8 cellular contexts compared by ENCODE assay signal in genomic region chr7:106071999-106072714, GRCh38. TPM values are rescaled to one million over a fixed set of nuclear protein-coding genes. Genes with fewer than 3 reads are reported as not detected.
DNase-seq lines count a peak whose midpoint lies in the region; ATAC-seq, FAIRE-seq and TF ChIP-seq lines count a peak whose summit lies in the region.

No MANE protein-coding gene starts in this region.

- H3K27me3 ChIP-seq in HUES48 (ENCODE audit: control insufficient read depth, insufficient read depth, low read length) (no peaks in the 10 kb centered on the region), SK-N-SH (ENCODE audit: insufficient read depth) (no peaks in the 10 kb centered on the region), tibial artery (no peaks in the 10 kb centered on the region)

- H3K4me3 ChIP-seq in HUES48 (ENCODE audit: low read depth, low read length) (no peak overlapping the region), SK-N-SH (ENCODE audit: low read depth in 2 of 2, low read length in 1 of 2) (no peak overlapping the region), tibial artery (no peak overlapping the region)

- FAIRE-seq in D721Med (lab: Jason Lieb, UNC), result no peak

- intact Hi-C loops in left cardiac atrium (cut with DNase I), result no loop called here
- intact Hi-C loops in tibial artery (cut with DNase I; ENCODE audit: low total_unique reads), result no loop called here

- H3K27ac ChIP-seq in HUES48 (ENCODE audit: low read depth, low read length), result peak overlapping the region; percentile 25
- peak overlapping the region in 1 of 2 experiments; percentile 81; a peak in 2 of 4 replicates for H3K27ac ChIP-seq in SK-N-SH (ENCODE audit: low read depth in 2 of 2, low read length in 1 of 2)
- H3K27ac ChIP-seq in tibial artery, result peak overlapping the region; percentile 34 to 35

- POLR2A ChIA-PET in SK-N-SH (lab: Yijun Ruan, JAX), result interaction anchor here (1.4 to 1.5 kb wide), 4 partner anchors 11 to 79 kb away, joined by 3 to 10 read pairs (median 6); partner anchors contain the start of gene SYPL1

- no peaks in the 10 kb centered on the region for H3K79me2 ChIP-seq in SK-N-SH (ENCODE audit: insufficient read depth)

- no peak; the same call in none of the 2 replicates for TF ChIP-seq RAD21 in SK-N-SH (IDR thresholded peaks at IDR 0.05; ENCODE audit: low read length)

- no peak overlapping the region for H3K4me2 ChIP-seq in SK-N-SH

- WGBS in SK-N-SH (ENCODE audit: low lambda C conversion rate), result 42% methylated on average over 9 of the region's 9 CpGs

- ATAC-seq in left cardiac atrium (peak; percentile 17 to 29), GM18861 (IDR thresholded peaks at IDR 0.05; ENCODE audit: unreplicated experiment) (no peak)

- H3K9me3 ChIP-seq in HUES48 (ENCODE audit: control insufficient read depth, insufficient read depth, low read length), result no peaks in the 10 kb centered on the region
- no peaks in the 10 kb centered on the region for H3K9me3 ChIP-seq in SK-N-SH
- no peaks in the 10 kb centered on the region for H3K9me3 ChIP-seq in tibial artery

- H3K9ac ChIP-seq in HUES48 (ENCODE audit: low read depth, low read length), result no peak overlapping the region
- no peak overlapping the region for H3K9ac ChIP-seq in SK-N-SH

- H3K4me1 ChIP-seq in HUES48 (ENCODE audit: control insufficient read depth, insufficient read depth, low read length), result no peaks in the 10 kb centered on the region
- peaks cover 20 to 61% of the 10 kb centered on the region in 2 experiments for H3K4me1 ChIP-seq in SK-N-SH (ENCODE audit: control insufficient read depth in 1 of 2, insufficient read depth in 2 of 2, low read depth in 1 of 2, low read length in 1 of 2)
- H3K4me1 ChIP-seq in tibial artery, result peaks cover 0 to 21% (median 14%) of the 10 kb centered on the region in 4 donors

- TF ChIP-seq CTCF in SK-N-SH (IDR thresholded peaks at IDR 0.05) (no peak), tibial artery (IDR thresholded peaks at IDR 0.05) (no peak), D721Med (IDR thresholded peaks at IDR 0.05; ENCODE audit: insufficient read depth, missing control alignments) (no peak)

- no peaks in the 10 kb centered on the region for H3K9me2 ChIP-seq in SK-N-SH

- H2AFZ ChIP-seq in SK-N-SH (ENCODE audit: low read depth), result peak overlapping the region; percentile 29; the same call in 1 of the 2 replicates

- DNase-seq in DMS79 treated with DMSO at 0.1 percent for 48 hours (lab: John Stamatoyannopoulos, UW) (peak; percentile 94), SK-N-SH (peak; percentile 71), left cardiac atrium (peak; percentile 56), tibial artery (no peak), D721Med (ENCODE audit: insufficient read length, low spot score) (no peak), SIG-M5 treated with dmso at 0.1 percent for 504 hours (lab: John Stamatoyannopoulos, UW; ENCODE audit: unreplicated experiment) (no peak)

- CTCF ChIA-PET in SK-N-SH (lab: Yijun Ruan, JAX), result interaction anchor here (0.7 to 9.0 kb wide), 18 partner anchors 8 to 674 kb away, joined by 3 to 109 read pairs (median 6); partner anchors contain the start of gene SYPL1

- H4K20me1 ChIP-seq in SK-N-SH (ENCODE audit: insufficient read depth), result no peaks in the 10 kb centered on the region

- H3F3A ChIP-seq in SK-N-SH (replicated peaks; ENCODE audit: insufficient read depth), result no peaks in the 10 kb centered on the region

- H3K36me3 ChIP-seq in HUES48 (ENCODE audit: control insufficient read depth, insufficient read depth, low read length) (no peaks in the 10 kb centered on the region), SK-N-SH (replicated peaks in 1 of 2; ENCODE audit: control insufficient read depth in 1 of 2, insufficient read depth in 2 of 2, low read length in 1 of 2) (no peaks in the 10 kb centered on the region), tibial artery (no peaks in the 10 kb centered on the region)

- TF ChIP-seq EP300 in SK-N-SH (IDR thresholded peaks at IDR 0.05; ENCODE audit: borderline replicate concordance in 1 of 2, low read depth in 1 of 2, low read length in 1 of 2), result peak in 1 of 2 experiments; percentile 93; a peak in 2 of 4 replicates

TF ChIP-seq in SK-N-SH, 30 proteins besides CTCF, POLR2A, EP300 and RAD21 (continues in another document):
- no peak for TF ChIP-seq TEAD4 (IDR thresholded peaks at IDR 0.05; ENCODE audit: borderline replicate concordance, insufficient read depth)
- peak; percentile 78 for TF ChIP-seq GATA2 (CRISPR knock-in tag; IDR thresholded peaks at IDR 0.05)
- TF ChIP-seq MAX (IDR thresholded peaks at IDR 0.05; ENCODE audit: low read depth), result no peak
- TF ChIP-seq CHD2 (IDR thresholded peaks at IDR 0.05; ENCODE audit: low read length, partially characterized antibody), result peak; percentile 71
- TF ChIP-seq, protein P1, sequence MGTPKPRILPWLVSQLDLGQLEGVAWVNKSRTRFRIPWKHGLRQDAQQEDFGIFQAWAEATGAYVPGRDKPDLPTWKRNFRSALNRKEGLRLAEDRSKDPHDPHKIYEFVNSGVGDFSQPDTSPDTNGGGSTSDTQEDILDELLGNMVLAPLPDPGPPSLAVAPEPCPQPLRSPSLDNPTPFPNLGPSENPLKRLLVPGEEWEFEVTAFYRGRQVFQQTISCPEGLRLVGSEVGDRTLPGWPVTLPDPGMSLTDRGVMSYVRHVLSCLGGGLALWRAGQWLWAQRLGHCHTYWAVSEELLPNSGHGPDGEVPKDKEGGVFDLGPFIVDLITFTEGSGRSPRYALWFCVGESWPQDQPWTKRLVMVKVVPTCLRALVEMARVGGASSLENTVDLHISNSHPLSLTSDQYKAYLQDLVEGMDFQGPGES (IDR thresholded peaks at IDR 0.05; ENCODE audit: low read depth, low read length), result no peak
- no peak for TF ChIP-seq EZH2phosphoT487 (IDR thresholded peaks at IDR 0.05; ENCODE audit: borderline replicate concordance, low read depth)
- TF ChIP-seq FOXM1 (IDR thresholded peaks at IDR 0.05; ENCODE audit: low read depth), result no peak
- TF ChIP-seq, protein P2, sequence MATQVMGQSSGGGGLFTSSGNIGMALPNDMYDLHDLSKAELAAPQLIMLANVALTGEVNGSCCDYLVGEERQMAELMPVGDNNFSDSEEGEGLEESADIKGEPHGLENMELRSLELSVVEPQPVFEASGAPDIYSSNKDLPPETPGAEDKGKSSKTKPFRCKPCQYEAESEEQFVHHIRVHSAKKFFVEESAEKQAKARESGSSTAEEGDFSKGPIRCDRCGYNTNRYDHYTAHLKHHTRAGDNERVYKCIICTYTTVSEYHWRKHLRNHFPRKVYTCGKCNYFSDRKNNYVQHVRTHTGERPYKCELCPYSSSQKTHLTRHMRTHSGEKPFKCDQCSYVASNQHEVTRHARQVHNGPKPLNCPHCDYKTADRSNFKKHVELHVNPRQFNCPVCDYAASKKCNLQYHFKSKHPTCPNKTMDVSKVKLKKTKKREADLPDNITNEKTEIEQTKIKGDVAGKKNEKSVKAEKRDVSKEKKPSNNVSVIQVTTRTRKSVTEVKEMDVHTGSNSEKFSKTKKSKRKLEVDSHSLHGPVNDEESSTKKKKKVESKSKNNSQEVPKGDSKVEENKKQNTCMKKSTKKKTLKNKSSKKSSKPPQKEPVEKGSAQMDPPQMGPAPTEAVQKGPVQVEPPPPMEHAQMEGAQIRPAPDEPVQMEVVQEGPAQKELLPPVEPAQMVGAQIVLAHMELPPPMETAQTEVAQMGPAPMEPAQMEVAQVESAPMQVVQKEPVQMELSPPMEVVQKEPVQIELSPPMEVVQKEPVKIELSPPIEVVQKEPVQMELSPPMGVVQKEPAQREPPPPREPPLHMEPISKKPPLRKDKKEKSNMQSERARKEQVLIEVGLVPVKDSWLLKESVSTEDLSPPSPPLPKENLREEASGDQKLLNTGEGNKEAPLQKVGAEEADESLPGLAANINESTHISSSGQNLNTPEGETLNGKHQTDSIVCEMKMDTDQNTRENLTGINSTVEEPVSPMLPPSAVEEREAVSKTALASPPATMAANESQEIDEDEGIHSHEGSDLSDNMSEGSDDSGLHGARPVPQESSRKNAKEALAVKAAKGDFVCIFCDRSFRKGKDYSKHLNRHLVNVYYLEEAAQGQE (IDR thresholded peaks at IDR 0.05; ENCODE audit: low read depth, low read length), result no peak
- TF ChIP-seq SIN3A (IDR thresholded peaks at IDR 0.05; ENCODE audit: borderline replicate concordance, low read depth, low read length), result no peak
- no peak for TF ChIP-seq MEF2A (IDR thresholded peaks at IDR 0.05; ENCODE audit: borderline replicate concordance, low read depth)
- no peak for TF ChIP-seq RFX5 (IDR thresholded peaks at IDR 0.05; ENCODE audit: low read length)
- TF ChIP-seq, protein P3, sequence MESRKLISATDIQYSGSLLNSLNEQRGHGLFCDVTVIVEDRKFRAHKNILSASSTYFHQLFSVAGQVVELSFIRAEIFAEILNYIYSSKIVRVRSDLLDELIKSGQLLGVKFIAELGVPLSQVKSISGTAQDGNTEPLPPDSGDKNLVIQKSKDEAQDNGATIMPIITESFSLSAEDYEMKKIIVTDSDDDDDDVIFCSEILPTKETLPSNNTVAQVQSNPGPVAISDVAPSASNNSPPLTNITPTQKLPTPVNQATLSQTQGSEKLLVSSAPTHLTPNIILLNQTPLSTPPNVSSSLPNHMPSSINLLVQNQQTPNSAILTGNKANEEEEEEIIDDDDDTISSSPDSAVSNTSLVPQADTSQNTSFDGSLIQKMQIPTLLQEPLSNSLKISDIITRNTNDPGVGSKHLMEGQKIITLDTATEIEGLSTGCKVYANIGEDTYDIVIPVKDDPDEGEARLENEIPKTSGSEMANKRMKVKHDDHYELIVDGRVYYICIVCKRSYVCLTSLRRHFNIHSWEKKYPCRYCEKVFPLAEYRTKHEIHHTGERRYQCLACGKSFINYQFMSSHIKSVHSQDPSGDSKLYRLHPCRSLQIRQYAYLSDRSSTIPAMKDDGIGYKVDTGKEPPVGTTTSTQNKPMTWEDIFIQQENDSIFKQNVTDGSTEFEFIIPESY (IDR thresholded peaks at IDR 0.05; ENCODE audit: borderline replicate concordance, low read depth), result no peak
- no peak for TF ChIP-seq USF2 (IDR thresholded peaks at IDR 0.05; ENCODE audit: borderline replicate concordance, low read depth, low read length)
- TF ChIP-seq ELF1 (IDR thresholded peaks at IDR 0.05), result no peak
- peak; percentile 68 for TF ChIP-seq TCF12 (IDR thresholded peaks at IDR 0.05)

RNA-seq across cellular contexts. Expression of gene SYPL1, which starts 40.0 kb away (rescaled TPM):
- polyA plus RNA-seq in SK-N-SH (2012; rRNA removed), result 72.4 and 98.7 TPM in 2 replicates
- polyA plus RNA-seq in SK-N-SH (2012; cell fraction: cytosol; rRNA removed), result 120 and 138 TPM in 2 replicates
- 14.7 and 39.4 TPM in 2 replicates for polyA plus RNA-seq in SK-N-SH (2012; cell fraction: nucleus; rRNA removed)
- 10 to 100 TPM; 71.9 to 87.1 TPM for total RNA-seq in left cardiac atrium

Comparison
In these comparisons a context has a peak if more than half of its experiments do, and no peak if none do; other contexts are left out.
1. DNase-seq: peak in DMS79 treated with DMSO at 0.1 percent for 48 hours (single experiment), SK-N-SH (single experiment) and left cardiac atrium (single experiment); none in tibial artery (0 of 2), D721Med (single experiment) and SIG-M5 treated with dmso at 0.1 percent for 504 hours (single experiment).